ENCODE assay signal across 1 cellular context in the genomic region with DNA sequence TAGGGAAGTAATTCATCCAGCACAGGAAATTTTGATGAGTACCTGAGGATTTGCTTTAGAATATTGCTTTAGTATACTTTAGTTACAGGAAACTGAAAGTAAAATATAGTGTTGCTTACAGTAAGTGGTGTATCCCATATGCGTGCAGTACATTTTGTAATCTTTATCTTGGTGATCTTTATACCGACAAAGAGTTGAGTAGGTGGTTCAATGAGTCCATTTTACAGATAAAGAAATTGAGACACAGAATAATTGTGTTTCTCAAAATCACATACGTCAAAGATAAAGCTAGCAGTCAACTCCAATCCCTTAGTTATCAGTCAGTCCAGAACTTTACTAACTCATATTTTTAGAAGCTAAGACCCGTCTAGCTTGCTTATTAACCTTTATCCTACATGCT.
TF ChIP-seq lines count a peak whose summit lies in the region.

No MANE protein-coding gene starts in this region.

TF ChIP-seq in GM12878, 131 proteins besides CTCF, POLR2A, EP300 and RAD21 (continued from another document):
- TF ChIP-seq, protein P1, sequence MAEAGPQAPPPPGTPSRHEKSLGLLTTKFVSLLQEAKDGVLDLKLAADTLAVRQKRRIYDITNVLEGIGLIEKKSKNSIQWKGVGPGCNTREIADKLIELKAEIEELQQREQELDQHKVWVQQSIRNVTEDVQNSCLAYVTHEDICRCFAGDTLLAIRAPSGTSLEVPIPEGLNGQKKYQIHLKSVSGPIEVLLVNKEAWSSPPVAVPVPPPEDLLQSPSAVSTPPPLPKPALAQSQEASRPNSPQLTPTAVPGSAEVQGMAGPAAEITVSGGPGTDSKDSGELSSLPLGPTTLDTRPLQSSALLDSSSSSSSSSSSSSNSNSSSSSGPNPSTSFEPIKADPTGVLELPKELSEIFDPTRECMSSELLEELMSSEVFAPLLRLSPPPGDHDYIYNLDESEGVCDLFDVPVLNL (IDR thresholded peaks at IDR 0.05; ENCODE audit: low read depth, low read length) = no peak
- TF ChIP-seq ZNF274 (IDR thresholded peaks at IDR 0.05; ENCODE audit: insufficient read depth, insufficient read length) (no peak), RFX5 (IDR thresholded peaks at IDR 0.05; ENCODE audit: low read depth, low read length) (no peak), IRF4 (IDR thresholded peaks at IDR 0.05; ENCODE audit: low read depth, low read length) (no peak), NBN (IDR thresholded peaks at IDR 0.05) (no peak), ESRRA (IDR thresholded peaks at IDR 0.05; ENCODE audit: low read length) (no peak), MEF2B (IDR thresholded peaks at IDR 0.05; ENCODE audit: partially characterized antibody, poor library complexity, severe bottlenecking) (no peak), TCF12 (IDR thresholded peaks at IDR 0.05; ENCODE audit: low read depth, low read length) (no peak)
- TF ChIP-seq, protein P2, sequence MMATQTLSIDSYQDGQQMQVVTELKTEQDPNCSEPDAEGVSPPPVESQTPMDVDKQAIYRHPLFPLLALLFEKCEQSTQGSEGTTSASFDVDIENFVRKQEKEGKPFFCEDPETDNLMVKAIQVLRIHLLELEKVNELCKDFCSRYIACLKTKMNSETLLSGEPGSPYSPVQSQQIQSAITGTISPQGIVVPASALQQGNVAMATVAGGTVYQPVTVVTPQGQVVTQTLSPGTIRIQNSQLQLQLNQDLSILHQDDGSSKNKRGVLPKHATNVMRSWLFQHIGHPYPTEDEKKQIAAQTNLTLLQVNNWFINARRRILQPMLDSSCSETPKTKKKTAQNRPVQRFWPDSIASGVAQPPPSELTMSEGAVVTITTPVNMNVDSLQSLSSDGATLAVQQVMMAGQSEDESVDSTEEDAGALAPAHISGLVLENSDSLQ (IDR thresholded peaks at IDR 0.05) = no peak
